25 cellular contexts compared by ENCODE assay signal in genomic region chr13:105030851-105031250, GRCh38.
"Had no signal": no experiment of that assay in that cellular context is flagged by ENCODE, and none has a peak within 500 bp of the region (broad histone marks: within the 10 kb centered on the region; RNA-seq: fewer than 3 reads in every experiment).

No MANE protein-coding gene starts in this region.

- H3K79me2 ChIP-seq: parathyroid adenoma had no signal

- DNase-seq: natural killer cell; nucleus accumbens; posterior cingulate gyrus; psoas muscle; right cardiac atrium; right lobe of liver; sigmoid colon; small intestine; stimulated activated CD4-positive, alpha-beta T cell treated with anti-CD3 and anti-CD28 coated beads, Interleukin-15, amount 100 ng/mL, for 24 hours; stimulated activated CD4-positive, alpha-beta T cell treated with anti-CD3 and anti-CD28 coated beads, Interleukin-2, amount 100 ng/mL, for 24 hours; stimulated activated CD4-positive, alpha-beta T cell treated with anti-CD3 and anti-CD28 coated beads, Interleukin-2, amount 100 ng/mL, for 48 hours; stimulated activated CD4-positive, alpha-beta T cell treated with anti-CD3 and anti-CD28 coated beads, Interleukin-4, amount 100 ng/mL, for 24 hours; stimulated activated naive B cell treated with anti-CD40 and anti-IgM and Interleukin-4, amounts not matched to agents 10 μg/mL and 1 μg/mL and 100 μg/mL, for 72 hours; stimulated activated naive CD4-positive, alpha-beta T cell treated with Interleukin-2 at 50 U/mL for 16 hours; stomach; thyroid gland; trophoblast cell; upper lobe of left lung had no signal

- H3K27ac ChIP-seq: neutrophil, parathyroid adenoma, psoas muscle, right lobe of liver, sigmoid colon, stomach, thoracic aorta, thyroid gland, tibial nerve, upper lobe of left lung, vagina had no signal

- H3K27me3 ChIP-seq: neutrophil, right lobe of liver, sigmoid colon, stomach, thyroid gland, tibial nerve, upper lobe of left lung, vagina had no signal

- H3K9me3 ChIP-seq: neutrophil, psoas muscle, right lobe of liver, sigmoid colon, stomach, thoracic aorta, thyroid gland, tibial nerve, upper lobe of left lung, vagina had no signal

- H2AFZ ChIP-seq: parathyroid adenoma had no signal

- H3K4me3 ChIP-seq: psoas muscle, right lobe of liver, sigmoid colon, stomach, thoracic aorta, thyroid gland, tibial nerve, upper lobe of left lung, vagina had no signal

- FAIRE-seq: small intestine, urothelium cell line had no signal

- H3K4me1 ChIP-seq: parathyroid adenoma, psoas muscle, sigmoid colon, upper lobe of left lung, vagina had no signal

- ATAC-seq: natural killer cell; psoas muscle; right cardiac atrium; right lobe of liver; stimulated activated effector memory CD8-positive, alpha-beta T cell treated with anti-CD3 and anti-CD28 coated beads, Interleukin-12 subunit alpha, Interleukin-12 subunit beta, amount 100 ng/mL, for 72 hours; stimulated activated naive B cell treated with anti-CD40 and anti-IgM and Interleukin-4, amounts not matched to agents 10 μg/mL and 1 μg/mL and 100 μg/mL, for 72 hours had no signal

- H3K36me3 ChIP-seq: neutrophil, right lobe of liver, sigmoid colon, stomach, thoracic aorta, thyroid gland, tibial nerve, upper lobe of left lung, vagina had no signal
